ENCODE assay signal across 10 cellular contexts in the genomic region with DNA sequence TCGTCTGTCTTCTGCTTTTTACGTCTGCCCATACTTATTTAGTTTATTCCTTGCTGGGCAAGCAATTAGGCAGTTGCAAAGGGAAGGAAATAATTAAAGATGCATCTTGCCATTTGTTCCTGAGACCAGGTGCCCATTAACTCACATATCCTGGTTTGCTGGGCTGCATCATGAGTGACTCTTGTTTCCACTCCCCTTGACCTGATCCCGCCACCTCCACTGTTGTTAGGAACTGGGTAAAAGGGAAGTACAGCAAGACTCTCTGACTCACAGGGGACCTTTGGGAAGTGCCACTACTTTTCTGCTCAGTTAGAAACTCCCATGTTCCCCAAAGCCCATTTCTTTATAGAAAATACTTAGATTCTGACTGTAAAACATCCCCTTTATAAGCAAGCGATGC.
DNase-seq lines count a peak whose midpoint lies in the region; ATAC-seq, FAIRE-seq and TF ChIP-seq lines count a peak whose summit lies in the region.
"Had no signal": no experiment of that assay in that cellular context is flagged by ENCODE, and none has a peak within 500 bp of the region (broad histone marks: within the 10 kb centered on the region; RNA-seq: fewer than 3 reads in every experiment).

No MANE protein-coding gene starts in this region.

- DNase-seq in EH (ENCODE audit: low read depth) (peak; percentile 35), RPMI7951 (ENCODE audit: low read depth) (peak; percentile 55), heart right ventricle (no peak), psoas muscle (no peak), NCI-H1930 (lab: John Stamatoyannopoulos, UW) (no peak), frontal cortex (ENCODE audit: low spot score in 2 of 2) (no peak), HEK293T (ENCODE audit: extremely low spot score) (no peak)
- no peak for DNase-seq in activated naive CD8-positive, alpha-beta T cell treated with anti-CD3 and anti-CD28 coated beads, Interleukin-2, amount 50 U/mL, for 24 hours
- DNase-seq: activated CD4-positive, alpha-beta T cell treated with anti-CD3 and anti-CD28 coated beads for 36 hours had no signal

- no peak overlapping the region for H3K27ac Mint-ChIP-seq in activated naive CD8-positive, alpha-beta T cell treated with anti-CD3 and anti-CD28 coated beads, Interleukin-2, amount 50 U/mL, for 24 hours
- H3K27ac Mint-ChIP-seq: activated CD4-positive, alpha-beta T cell treated with anti-CD3 and anti-CD28 coated beads for 36 hours had no signal

- ATAC-seq in heart right ventricle (peak in 6 of 8 donors; percentile 19 to 73 (median 52)), psoas muscle (peak in 1 of 4 donors; percentile 30)
- ATAC-seq in activated naive CD8-positive, alpha-beta T cell treated with anti-CD3 and anti-CD28 coated beads, Interleukin-2, amount 50 U/mL, for 24 hours, result no peak
- ATAC-seq: activated CD4-positive, alpha-beta T cell treated with anti-CD3 and anti-CD28 coated beads for 36 hours had no signal

- H3K4me1 ChIP-seq in heart right ventricle (peaks cover 6 to 56% (median 22%) of the 10 kb centered on the region in 9 donors), psoas muscle (peaks cover 13% of the 10 kb centered on the region)

- intact Hi-C loops in heart right ventricle (cut with DNase I) (loop anchor here in 4 of 10 donors (2.0 to 10.0 kb wide), 4 partner anchors 60 to 240 kb away; a partner anchor contains a TSS), psoas muscle (cut with DNase I) (loop anchor here in 1 of 2 donors (5.0 kb wide), 1 partner anchor 232 kb away; no protein-coding TSS in a partner anchor)

- H3K4me3 ChIP-seq in heart right ventricle (no peak overlapping the region), psoas muscle (no peak overlapping the region)

- CTCF ChIA-PET in HEK293T (lab: Yijun Ruan, JAX), result no interaction called here

- 67 to 70% methylated on average over 4 of the region's 4 CpGs for WGBS in heart right ventricle, 2 donors
- WGBS in psoas muscle, 3 donors, result 81 to 89% (median 84%) methylated on average over 4 of the region's 4 CpGs

- peaks cover 16% of the 10 kb centered on the region for H3K4me1 Mint-ChIP-seq in activated naive CD8-positive, alpha-beta T cell treated with anti-CD3 and anti-CD28 coated beads, Interleukin-2, amount 50 U/mL, for 24 hours

- H3K9me3 Mint-ChIP-seq in activated naive CD8-positive, alpha-beta T cell treated with anti-CD3 and anti-CD28 coated beads, Interleukin-2, amount 50 U/mL, for 24 hours, result peaks cover 4% of the 10 kb centered on the region

- no peaks in the 10 kb centered on the region for H3K27me3 Mint-ChIP-seq in activated naive CD8-positive, alpha-beta T cell treated with anti-CD3 and anti-CD28 coated beads, Interleukin-2, amount 50 U/mL, for 24 hours
- H3K27me3 Mint-ChIP-seq: activated CD4-positive, alpha-beta T cell treated with anti-CD3 and anti-CD28 coated beads for 36 hours had no signal

- POLR2A ChIA-PET in HEK293T (lab: Yijun Ruan, JAX), result no interaction called here

- H3K27ac ChIP-seq in heart right ventricle (peak overlapping the region; percentile 23 to 86 (median 67)), psoas muscle (peak overlapping the region; percentile 31)

- no peaks in the 10 kb centered on the region for H3K27me3 ChIP-seq in heart right ventricle
- no peaks in the 10 kb centered on the region for H3K27me3 ChIP-seq in psoas muscle (ENCODE audit: insufficient read depth in 3 of 3, low read length in 2 of 3)

- TF ChIP-seq CTCF in heart right ventricle (IDR thresholded peaks at IDR 0.05) (no peak), psoas muscle (IDR thresholded peaks at IDR 0.05) (no peak)

- peaks cover 74% of the 10 kb centered on the region for H3K36me3 Mint-ChIP-seq in activated naive CD8-positive, alpha-beta T cell treated with anti-CD3 and anti-CD28 coated beads, Interleukin-2, amount 50 U/mL, for 24 hours (ENCODE audit: low read depth)

- no peaks in the 10 kb centered on the region for H3K9me3 ChIP-seq in heart right ventricle
- H3K9me3 ChIP-seq in psoas muscle, result no peaks in the 10 kb centered on the region

- FAIRE-seq in frontal cortex (lab: Jason Lieb, UNC), result no peak
- FAIRE-seq: G401.6 had no signal

- no peak overlapping the region for H3K4me3 Mint-ChIP-seq in activated naive CD8-positive, alpha-beta T cell treated with anti-CD3 and anti-CD28 coated beads, Interleukin-2, amount 50 U/mL, for 24 hours
- H3K4me3 Mint-ChIP-seq: activated CD4-positive, alpha-beta T cell treated with anti-CD3 and anti-CD28 coated beads for 36 hours had no signal

- H3K36me3 ChIP-seq in heart right ventricle (peaks cover 0 to 53% (median 15%) of the 10 kb centered on the region in 9 donors), psoas muscle (ENCODE audit: insufficient read depth in 1 of 2, low read depth in 1 of 2) (peaks cover 9 to 16% of the 10 kb centered on the region in 2 donors)

TF ChIP-seq in HEK293T, 16 proteins besides CTCF, POLR2A, EP300 and RAD21:
- TF ChIP-seq BHLHE40 (IDR thresholded peaks at IDR 0.05; ENCODE audit: borderline replicate concordance), result no peak
- no peak for TF ChIP-seq FOXK2 (IDR thresholded peaks at IDR 0.05)
- no peak for TF ChIP-seq FOXM1 (IDR thresholded peaks at IDR 0.05; ENCODE audit: borderline replicate concordance)
- no peak for TF ChIP-seq FOXA1 (IDR thresholded peaks at IDR 0.05)
- no peak for TF ChIP-seq SUZ12 (IDR thresholded peaks at IDR 0.05)
- no peak for TF ChIP-seq NFRKB (IDR thresholded peaks at IDR 0.05)
- TF ChIP-seq, protein P1, sequence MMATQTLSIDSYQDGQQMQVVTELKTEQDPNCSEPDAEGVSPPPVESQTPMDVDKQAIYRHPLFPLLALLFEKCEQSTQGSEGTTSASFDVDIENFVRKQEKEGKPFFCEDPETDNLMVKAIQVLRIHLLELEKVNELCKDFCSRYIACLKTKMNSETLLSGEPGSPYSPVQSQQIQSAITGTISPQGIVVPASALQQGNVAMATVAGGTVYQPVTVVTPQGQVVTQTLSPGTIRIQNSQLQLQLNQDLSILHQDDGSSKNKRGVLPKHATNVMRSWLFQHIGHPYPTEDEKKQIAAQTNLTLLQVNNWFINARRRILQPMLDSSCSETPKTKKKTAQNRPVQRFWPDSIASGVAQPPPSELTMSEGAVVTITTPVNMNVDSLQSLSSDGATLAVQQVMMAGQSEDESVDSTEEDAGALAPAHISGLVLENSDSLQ (IDR thresholded peaks at IDR 0.05), result no peak
- TF ChIP-seq ZNF384 (IDR thresholded peaks at IDR 0.05), result no peak
- no peak for TF ChIP-seq TARDBP (IDR thresholded peaks at IDR 0.05)
- no peak for TF ChIP-seq SP1 (IDR thresholded peaks at IDR 0.05)
- TF ChIP-seq L3MBTL2 (conservative IDR thresholded peaks at IDR 0.05), result no peak
- TF ChIP-seq HDGF (IDR thresholded peaks at IDR 0.05; ENCODE audit: borderline replicate concordance), result no peak
- TF ChIP-seq ARNT (IDR thresholded peaks at IDR 0.05), result no peak
- no peak for TF ChIP-seq ELF4 (IDR thresholded peaks at IDR 0.05)

Comparison
In these comparisons a context has a peak if more than half of its experiments do, and no peak if none do; other contexts are left out.
1. DNase-seq: peak in EH (single experiment) and RPMI7951 (single experiment); none in heart right ventricle (0 of 2), psoas muscle (0 of 2), activated naive CD8-positive, alpha-beta T cell treated with anti-CD3 and anti-CD28 coated beads, Interleukin-2, amount 50 U/mL, for 24 hours (single experiment), NCI-H1930 (0 of 2), frontal cortex (0 of 2) and HEK293T (single experiment).